8 cellular contexts compared by ENCODE assay signal in the genomic region with DNA sequence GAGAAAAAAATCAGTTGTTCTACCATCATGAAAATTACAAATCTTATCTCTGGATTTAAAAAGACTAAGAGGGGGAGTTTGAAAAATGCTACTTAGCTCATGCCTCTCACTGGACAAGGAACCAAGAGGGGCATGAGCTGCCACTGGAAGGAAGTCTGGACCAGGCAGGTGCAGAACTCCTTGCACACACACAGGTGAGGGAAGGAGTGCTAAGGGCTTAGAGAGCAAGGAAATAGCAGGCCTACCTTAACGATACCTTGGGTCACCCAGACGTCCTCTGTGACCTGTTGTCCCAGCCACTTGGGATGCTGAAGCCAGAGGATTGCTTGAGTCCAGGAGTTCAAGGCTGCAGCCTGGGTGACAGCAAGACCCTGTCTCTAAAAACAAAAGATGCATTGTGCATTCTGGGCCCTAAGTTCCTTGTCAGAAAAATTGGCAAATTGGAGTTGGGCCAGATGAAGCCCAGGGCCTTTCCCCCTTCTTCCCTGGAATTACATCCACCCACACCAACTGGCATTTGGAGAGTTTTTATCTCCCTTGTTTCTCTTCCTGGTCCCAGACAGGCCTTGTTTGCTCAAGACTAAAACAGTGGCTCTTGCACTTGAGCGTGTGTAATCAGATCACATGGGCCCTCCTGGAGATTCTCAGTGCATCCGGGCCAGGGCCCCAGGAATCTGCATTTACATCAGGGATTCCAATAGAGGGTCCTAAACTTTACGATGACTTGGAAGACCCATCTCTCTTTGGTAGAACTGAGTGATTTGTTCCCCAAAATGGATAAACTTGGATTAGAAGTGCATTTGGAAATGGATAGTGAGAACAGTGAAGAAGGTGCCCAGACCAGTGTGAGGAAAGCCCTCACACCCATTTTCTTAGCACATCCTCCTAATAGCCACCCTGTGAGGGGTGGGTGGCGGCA. TPM values are rescaled to one million over a fixed set of nuclear protein-coding genes. Genes with fewer than 3 reads are reported as not detected.
DNase-seq lines count a peak whose midpoint lies in the region; ATAC-seq and TF ChIP-seq lines count a peak whose summit lies in the region.

No MANE protein-coding gene starts in this region.

- CTCF ChIA-PET in RWPE1 (lab: Yijun Ruan, JAX) = interaction anchor here (0.6 to 3.8 kb wide), 7 partner anchors 15 to 61 kb away, joined by 3 to 29 read pairs (median 8); no protein-coding TSS in a partner anchor

- no peak overlapping the region for H3K4me3 ChIP-seq in neutrophil (ENCODE audit: low read depth in 1 of 2, low read length in 1 of 2)

- no peaks in the 10 kb centered on the region for H3K9me3 ChIP-seq in neutrophil

- H3K4me1 ChIP-seq in neutrophil (ENCODE audit: control insufficient read depth in 1 of 2, insufficient read depth in 1 of 2, low read depth in 1 of 2, low read length in 1 of 2) = peaks cover 25 to 30% of the 10 kb centered on the region in 2 experiments

- ATAC-seq in HG02678 (IDR thresholded peaks at IDR 0.05; ENCODE audit: unreplicated experiment) (no peak), GM21737 (IDR thresholded peaks at IDR 0.05; ENCODE audit: unreplicated experiment) (no peak), HG03457 (IDR thresholded peaks at IDR 0.05; ENCODE audit: unreplicated experiment) (no peak)

- TF ChIP-seq CTCF in RWPE1 (conservative IDR thresholded peaks at IDR 0.05; ENCODE audit: low read depth) (no peak), endothelial cell (IDR thresholded peaks at IDR 0.05; ENCODE audit: unreplicated experiment) (no peak), neutrophil (IDR thresholded peaks at IDR 0.05) (no peak)

- H3K4me3 Mint-ChIP-seq in endothelial cell (ENCODE audit: unreplicated experiment) = peak overlapping the region; percentile 56

- peaks cover 8% of the 10 kb centered on the region for H3K27me3 Mint-ChIP-seq in endothelial cell (ENCODE audit: unreplicated experiment)

- H3K27ac ChIP-seq in RWPE1 (peak overlapping the region; percentile 100), neutrophil (peak overlapping the region; percentile 15)

- H3K36me3 ChIP-seq in neutrophil = no peaks in the 10 kb centered on the region

- peak; percentile 58 to 71 for DNase-seq in activated CD4-positive, alpha-beta T cell treated with anti-CD3 and anti-CD28 coated beads, Interleukin-2, amount 50 U/mL, for 48 hours
- no peak for DNase-seq in activated CD4-positive, alpha-beta T cell treated with anti-CD3 and anti-CD28 coated beads, Interleukin-2, amount 50 U/mL, for 1 hour
- peak; percentile 81 for DNase-seq in RWPE1 (ENCODE audit: low spot score)
- DNase-seq in endothelial cell (ENCODE audit: low spot score) = no peak

- no peaks in the 10 kb centered on the region for H3K27me3 ChIP-seq in neutrophil

- POLR2A ChIA-PET in RWPE1 (lab: Yijun Ruan, JAX; ENCODE audit: low non-redundant PET) = interaction anchor here (1.0 to 6.9 kb wide), 8 partner anchors 17 to 59 kb away, joined by 3 to 86 read pairs (median 8); no protein-coding TSS in a partner anchor

- no peak overlapping the region for H3K27ac Mint-ChIP-seq in endothelial cell (ENCODE audit: unreplicated experiment)

- peaks cover 8% of the 10 kb centered on the region for H3K36me3 Mint-ChIP-seq in endothelial cell (ENCODE audit: low read depth, unreplicated experiment)

- no peaks in the 10 kb centered on the region for H3K9me3 Mint-ChIP-seq in endothelial cell (ENCODE audit: unreplicated experiment)

- peaks cover 34% of the 10 kb centered on the region for H3K4me1 Mint-ChIP-seq in endothelial cell (ENCODE audit: unreplicated experiment)

RNA-seq across cellular contexts. Expression of a gene that starts 3.0 kb away (rescaled TPM):
- 32.4 TPM for total RNA-seq in endothelial cell (ENCODE audit: unreplicated experiment)

Comparison
In these comparisons a context has a peak if more than half of its experiments do, and no peak if none do; other contexts are left out.
1. DNase-seq: peak in activated CD4-positive, alpha-beta T cell treated with anti-CD3 and anti-CD28 coated beads, Interleukin-2, amount 50 U/mL, for 48 hours (2 of 2) and RWPE1 (single experiment); none in activated CD4-positive, alpha-beta T cell treated with anti-CD3 and anti-CD28 coated beads, Interleukin-2, amount 50 U/mL, for 1 hour (single experiment) and endothelial cell (single experiment).